In the genomic region with DNA sequence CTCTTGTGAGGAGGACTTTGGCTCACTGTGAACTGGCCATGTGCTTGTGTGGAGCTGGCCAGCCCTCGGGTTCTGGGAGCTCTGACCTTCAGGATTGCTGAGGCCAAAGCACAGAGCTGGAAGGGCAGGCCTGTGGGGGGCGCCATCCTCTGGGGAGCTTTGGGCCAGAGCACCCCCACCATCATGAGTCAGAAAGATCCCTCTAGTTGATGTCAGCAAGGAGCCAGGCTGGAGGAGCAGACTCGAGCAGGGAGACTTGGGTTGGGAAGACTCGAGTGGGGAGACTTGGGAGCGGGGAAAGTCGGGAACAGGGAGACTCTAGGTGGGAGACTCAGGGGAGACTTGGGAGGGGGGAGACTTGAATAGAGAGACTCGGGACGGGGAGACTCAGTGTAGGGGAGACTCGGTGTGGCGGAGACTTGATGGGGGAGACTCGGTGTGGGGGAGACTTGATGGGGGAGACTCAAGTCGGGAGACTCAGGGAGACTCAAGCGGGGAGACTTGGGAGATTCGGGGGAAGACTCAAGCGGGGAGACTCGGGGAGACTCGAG, we compare ENCODE assay signal across 25 cellular contexts. TPM values are rescaled to one million over a fixed set of nuclear protein-coding genes. Genes with fewer than 3 reads are reported as not detected.
DNase-seq lines count a peak whose midpoint lies in the region; ATAC-seq and TF ChIP-seq lines count a peak whose summit lies in the region.
"Had no signal": no experiment of that assay in that cellular context is flagged by ENCODE, and none has a peak within 500 bp of the region (broad histone marks: within the 10 kb centered on the region; RNA-seq: fewer than 3 reads in every experiment).

No MANE protein-coding gene starts in this region.

- H3K4me3 Mint-ChIP-seq in T-helper 2 cell treated with Interferon-gamma antibody and Interleukin-4, amounts not matched to agents 5 μg/mL and 100 μg/mL, for 36 hours: no peak overlapping the region
- H3K4me3 Mint-ChIP-seq in effector memory CD8-positive, alpha-beta T cell: no peak overlapping the region
- H3K4me3 Mint-ChIP-seq: B cell; memory B cell; stimulated activated naive CD8-positive, alpha-beta T cell treated with anti-CD3 and anti-CD28 coated beads, Interleukin-15, Interleukin-2, amounts not matched to agents 100 ng/mL and 50 ng/mL, for 24 hours; T-cell had no signal

- no peak overlapping the region for H2AFZ ChIP-seq in SK-N-SH (ENCODE audit: low read depth)
- no peak overlapping the region for H2AFZ ChIP-seq in Loucy (ENCODE audit: low read length)
- H2AFZ ChIP-seq: PC-9 had no signal

- POLR2A ChIA-PET in SK-N-SH (lab: Yijun Ruan, JAX): no interaction called here

- peaks cover 3% of the 10 kb centered on the region for H3K4me1 Mint-ChIP-seq in T-helper 2 cell treated with Interferon-gamma antibody and Interleukin-4, amounts not matched to agents 5 μg/mL and 100 μg/mL, for 36 hours (ENCODE audit: low read depth)
- peaks cover 3 to 9% of the 10 kb centered on the region in 2 donors for H3K4me1 Mint-ChIP-seq in effector memory CD8-positive, alpha-beta T cell (ENCODE audit: low read depth in 2 of 2)

- no peak for TF ChIP-seq EP300 in SK-N-SH (IDR thresholded peaks at IDR 0.05; ENCODE audit: borderline replicate concordance in 1 of 2, low read depth in 1 of 2, low read length in 1 of 2)

- no peak for DNase-seq in SK-N-SH
- DNase-seq in epithelial cell of proximal tubule (ENCODE audit: low read depth): no peak
- DNase-seq in spleen: peak; percentile 65
- no peak for DNase-seq in T-helper 2 cell treated with Interferon-gamma antibody and Interleukin-4, amounts not matched to agents 5 μg/mL and 100 μg/mL, for 36 hours (ENCODE audit: low spot score)
- DNase-seq in effector memory CD8-positive, alpha-beta T cell: no peak
- DNase-seq: activated CD4-positive, alpha-beta T cell treated with anti-CD3 and anti-CD28 coated beads for 4 hours; body of pancreas; left cardiac atrium; NCI-H1092 treated with DMSO at 0.1 percent for 48 hours; NCI-H2081; NCI-H82; PC-9; retina; SHP77 treated with DMSO at 0.1 percent for 48 hours; stimulated activated CD4-positive, alpha-beta T cell treated with anti-CD3 and anti-CD28 coated beads, Interleukin-4, amount 100 ng/mL, for 4 hours; T-cell had no signal

- H3K9ac ChIP-seq in SK-N-SH: no peak overlapping the region
- H3K9ac ChIP-seq in Loucy (ENCODE audit: low read depth, low read length, poor library complexity, severe bottlenecking): no peak overlapping the region

- H3K36me3 Mint-ChIP-seq in T-helper 2 cell treated with Interferon-gamma antibody and Interleukin-4, amounts not matched to agents 5 μg/mL and 100 μg/mL, for 36 hours (ENCODE audit: low read depth): no peaks in the 10 kb centered on the region
- H3K36me3 Mint-ChIP-seq in effector memory CD8-positive, alpha-beta T cell (ENCODE audit: insufficient read depth): peaks cover 4% of the 10 kb centered on the region

- H3K9me3 Mint-ChIP-seq in T-helper 2 cell treated with Interferon-gamma antibody and Interleukin-4, amounts not matched to agents 5 μg/mL and 100 μg/mL, for 36 hours: no peaks in the 10 kb centered on the region
- no peaks in the 10 kb centered on the region for H3K9me3 Mint-ChIP-seq in effector memory CD8-positive, alpha-beta T cell
- H3K9me3 Mint-ChIP-seq: activated T-helper 2 cell treated with anti-CD3 and anti-CD28 coated beads, Interferon-gamma antibody, Interleukin-2, Interleukin-4, amounts not matched to agents 10 μg/mL and 5 μg/mL and 100 μg/mL, durations not matched to agents 14 hours and 24 hours and 36 hours; memory B cell; stimulated activated naive CD8-positive, alpha-beta T cell treated with anti-CD3 and anti-CD28 coated beads, Interleukin-15, Interleukin-2, amounts not matched to agents 100 ng/mL and 50 ng/mL, for 24 hours; T-cell had no signal

- H3K36me3 ChIP-seq in SK-N-SH (replicated peaks in 1 of 2; ENCODE audit: control insufficient read depth in 1 of 2, insufficient read depth in 2 of 2, low read length in 1 of 2) (peaks cover 0 to 4% of the 10 kb centered on the region in 2 experiments), Loucy (ENCODE audit: insufficient read depth, low read length) (no peaks in the 10 kb centered on the region; the same call in 1 of the 2 replicates), spleen (peaks cover 0 to 20% (median 0%) of the 10 kb centered on the region in 6 donors)

- no peaks in the 10 kb centered on the region for H3K27me3 ChIP-seq in SK-N-SH (ENCODE audit: insufficient read depth)
- no peaks in the 10 kb centered on the region for H3K27me3 ChIP-seq in Loucy (ENCODE audit: insufficient read depth, low read length, poor library complexity, severe bottlenecking)
- H3K27me3 ChIP-seq in spleen (replicated peaks in 1 of 7): no peaks in the 10 kb centered on the region
- H3K27me3 ChIP-seq: body of pancreas, tibial nerve had no signal

- 91% methylated on average over 17 of the region's 17 CpGs for WGBS in SK-N-SH (ENCODE audit: low lambda C conversion rate)
- 88 to 93% (median 91%) methylated on average over 16 to 17 of the region's 17 CpGs for WGBS in spleen, 5 donors

- H3K27ac ChIP-seq in SK-N-SH (ENCODE audit: low read depth in 2 of 2, low read length in 1 of 2): no peak overlapping the region
- no peak overlapping the region for H3K27ac ChIP-seq in spleen
- H3K27ac ChIP-seq: 22Rv1, body of pancreas, PC-9, tibial nerve had no signal

- H3K79me2 ChIP-seq in SK-N-SH (ENCODE audit: insufficient read depth): no peaks in the 10 kb centered on the region
- no peaks in the 10 kb centered on the region for H3K79me2 ChIP-seq in Loucy (ENCODE audit: insufficient read depth, low read length)

- TF ChIP-seq CTCF in SK-N-SH (IDR thresholded peaks at IDR 0.05): peak; percentile 33; the same call in 1 of the 2 replicates
- peak; percentile 36 for TF ChIP-seq CTCF in Loucy (conservative IDR thresholded peaks at IDR 0.05; ENCODE audit: low read length)
- TF ChIP-seq CTCF in epithelial cell of proximal tubule (conservative IDR thresholded peaks at IDR 0.05; ENCODE audit: low read depth, low read length): peak; percentile 21
- no peak for TF ChIP-seq CTCF in spleen (IDR thresholded peaks at IDR 0.05 in 8 of 11, conservative IDR thresholded peaks at IDR 0.05 in 3 of 11)

- no peaks in the 10 kb centered on the region for H3K9me3 ChIP-seq in SK-N-SH
- no peaks in the 10 kb centered on the region for H3K9me3 ChIP-seq in Loucy (ENCODE audit: insufficient read depth, low read depth, low read length)
- H3K9me3 ChIP-seq in spleen: no peaks in the 10 kb centered on the region
- H3K9me3 ChIP-seq: body of pancreas, tibial nerve had no signal

- intact Hi-C loops in spleen (cut with DNase I; ENCODE audit: low total_unique reads): no loop called here

- H3K27ac Mint-ChIP-seq in T-helper 2 cell treated with Interferon-gamma antibody and Interleukin-4, amounts not matched to agents 5 μg/mL and 100 μg/mL, for 36 hours: no peak overlapping the region
- no peak overlapping the region for H3K27ac Mint-ChIP-seq in effector memory CD8-positive, alpha-beta T cell
- H3K27ac Mint-ChIP-seq: activated T-helper 2 cell treated with anti-CD3 and anti-CD28 coated beads, Interferon-gamma antibody, Interleukin-2, Interleukin-4, amounts not matched to agents 10 μg/mL and 5 μg/mL and 100 μg/mL, durations not matched to agents 14 hours and 24 hours and 36 hours; memory B cell; stimulated activated naive CD8-positive, alpha-beta T cell treated with anti-CD3 and anti-CD28 coated beads, Interleukin-15, Interleukin-2, amounts not matched to agents 100 ng/mL and 50 ng/mL, for 24 hours; T-cell had no signal

- H3K4me2 ChIP-seq in SK-N-SH (no peak overlapping the region), Loucy (ENCODE audit: low read depth, low read length, poor library complexity, severe bottlenecking) (no peak overlapping the region)
- H3K4me2 ChIP-seq: PC-9 had no signal

- H3K27me3 Mint-ChIP-seq in T-helper 2 cell treated with Interferon-gamma antibody and Interleukin-4, amounts not matched to agents 5 μg/mL and 100 μg/mL, for 36 hours (ENCODE audit: low read depth): no peaks in the 10 kb centered on the region
- no peaks in the 10 kb centered on the region for H3K27me3 Mint-ChIP-seq in effector memory CD8-positive, alpha-beta T cell
- H3K27me3 Mint-ChIP-seq: stimulated activated naive CD8-positive, alpha-beta T cell treated with anti-CD3 and anti-CD28 coated beads, Interleukin-15, Interleukin-2, amounts not matched to agents 100 ng/mL and 50 ng/mL, for 24 hours; T-cell had no signal

- CTCF ChIA-PET in SK-N-SH (lab: Yijun Ruan, JAX): interaction anchor here (2.0 to 2.1 kb wide), 2 partner anchors 37 to 193 kb away, joined by 6 to 7 read pairs; no protein-coding TSS in a partner anchor

- ATAC-seq in SK-N-SH treated with all-trans-retinoic acid at 6 μM for 48 hours (no peak), GM18502 (IDR thresholded peaks at IDR 0.05; ENCODE audit: poor library complexity, unreplicated experiment) (no peak)
- no peak for ATAC-seq in effector memory CD8-positive, alpha-beta T cell (replicated peaks)
- ATAC-seq: body of pancreas, left cardiac atrium, T-cell had no signal

- H3K4me1 ChIP-seq in SK-N-SH (ENCODE audit: control insufficient read depth in 1 of 2, insufficient read depth in 2 of 2, low read depth in 1 of 2, low read length in 1 of 2) (peaks cover 0 to 17% of the 10 kb centered on the region in 2 experiments; a peak in 1 of 4 replicates), Loucy (ENCODE audit: insufficient read depth, low read length, poor library complexity, severe bottlenecking) (no peaks in the 10 kb centered on the region), spleen (peaks cover 0 to 30% (median 5%) of the 10 kb centered on the region in 6 donors)
- H3K4me1 ChIP-seq: body of pancreas, tibial nerve had no signal

- TF ChIP-seq POLR2A in spleen (IDR thresholded peaks at IDR 0.05): no peak

- TF ChIP-seq RAD21 in SK-N-SH (IDR thresholded peaks at IDR 0.05; ENCODE audit: low read length): no peak

- H3F3A ChIP-seq in SK-N-SH (replicated peaks; ENCODE audit: insufficient read depth) (no peaks in the 10 kb centered on the region), Loucy (ENCODE audit: low read depth) (no peaks in the 10 kb centered on the region)

- H3K9me2 ChIP-seq in SK-N-SH (no peaks in the 10 kb centered on the region), Loucy (replicated peaks; ENCODE audit: low read depth, low read length) (no peaks in the 10 kb centered on the region)

- no peak overlapping the region for H3K4me3 ChIP-seq in SK-N-SH (ENCODE audit: low read depth in 2 of 2, low read length in 1 of 2)
- no peak overlapping the region for H3K4me3 ChIP-seq in Loucy (ENCODE audit: low read length, poor library complexity, severe bottlenecking)
- no peak overlapping the region for H3K4me3 ChIP-seq in epithelial cell of proximal tubule (ENCODE audit: low read depth, low read length)
- no peak overlapping the region for H3K4me3 ChIP-seq in spleen
- H3K4me3 ChIP-seq: body of pancreas, PC-9, tibial nerve had no signal

- H4K20me1 ChIP-seq in SK-N-SH (ENCODE audit: insufficient read depth): no peaks in the 10 kb centered on the region
- H4K20me1 ChIP-seq in Loucy (ENCODE audit: insufficient read depth, low read length, poor library complexity, severe bottlenecking): no peaks in the 10 kb centered on the region

RNA-seq across cellular contexts. Expression of a gene that starts 37.7 kb away (rescaled TPM):
- polyA plus RNA-seq in SK-N-SH (2012; rRNA removed) (48.1 and 48.7 TPM in 2 replicates), spleen (10 to 100 TPM in 1 of 3 donors, 1 to 10 TPM in 2; 3.7 to 11.9 (median 3.8) TPM)
- polyA plus RNA-seq in SK-N-SH (2012; cell fraction: cytosol; rRNA removed): 13.2 and 23.6 TPM in 2 replicates
- polyA plus RNA-seq in SK-N-SH (2012; cell fraction: nucleus; rRNA removed): 104 and 115 TPM in 2 replicates
- total RNA-seq in epithelial cell of proximal tubule (35.5 and 42.2 TPM in 2 replicates), spleen (10 to 100 TPM; 27.8 to 47.6 (median 41.4) TPM)

Comparison
In these comparisons a context has a peak if more than half of its experiments do, and no peak if none do; other contexts are left out.
1. CTCF ChIP-seq: peak in SK-N-SH (single experiment), Loucy (single experiment) and epithelial cell of proximal tubule (single experiment); none in spleen (0 of 11).